Comparison of ENCODE assay signal across 16 cellular contexts in genomic region chr13:40611004-40611403, GRCh38. TPM values are rescaled to one million over a fixed set of nuclear protein-coding genes. Genes with fewer than 3 reads are reported as not detected.
DNase-seq lines count a peak whose midpoint lies in the region; ATAC-seq and TF ChIP-seq lines count a peak whose summit lies in the region.
"Had no signal": no experiment of that assay in that cellular context is flagged by ENCODE, and none has a peak within 500 bp of the region (broad histone marks: within the 10 kb centered on the region; RNA-seq: fewer than 3 reads in every experiment).

No MANE protein-coding gene starts in this region.

- no peak overlapping the region for H3K4me3 Mint-ChIP-seq in activated T-cell treated with anti-CD3 and anti-CD28 coated beads, Interleukin-2, amount 50 U/mL, for 24 hours
- no peak overlapping the region for H3K4me3 Mint-ChIP-seq in T-cell
- peak overlapping the region in 1 of 2 donors; percentile 39 for H3K4me3 Mint-ChIP-seq in stimulated activated naive CD8-positive, alpha-beta T cell treated with anti-CD3 and anti-CD28 coated beads, Interleukin-15, amount 100 ng/mL, for 72 hours
- H3K4me3 Mint-ChIP-seq: type B pancreatic cell had no signal

- H3K27ac ChIP-seq in epithelial cell of prostate: peak overlapping the region; percentile 88
- H3K27ac ChIP-seq: hepatocyte, Peyer's patch, WERI-Rb-1 had no signal

- ATAC-seq in T-cell (replicated peaks in 1 of 4): no peak
- no peak for ATAC-seq in stimulated activated naive CD8-positive, alpha-beta T cell treated with anti-CD3 and anti-CD28 coated beads, Interleukin-15, amount 100 ng/mL, for 72 hours

- H3K9me3 Mint-ChIP-seq in activated T-cell treated with anti-CD3 and anti-CD28 coated beads, Interleukin-2, amount 50 U/mL, for 24 hours: peaks cover 4% of the 10 kb centered on the region
- H3K9me3 Mint-ChIP-seq in T-cell: no peaks in the 10 kb centered on the region
- H3K9me3 Mint-ChIP-seq in stimulated activated naive CD8-positive, alpha-beta T cell treated with anti-CD3 and anti-CD28 coated beads, Interleukin-15, amount 100 ng/mL, for 72 hours: peaks cover 0 to 6% of the 10 kb centered on the region in 2 donors
- H3K9me3 Mint-ChIP-seq: type B pancreatic cell had no signal

- peak overlapping the region; percentile 86 for H3K27ac Mint-ChIP-seq in activated T-cell treated with anti-CD3 and anti-CD28 coated beads, Interleukin-2, amount 50 U/mL, for 24 hours
- peak overlapping the region; percentile 13 to 84 for H3K27ac Mint-ChIP-seq in T-cell
- H3K27ac Mint-ChIP-seq in stimulated activated naive CD8-positive, alpha-beta T cell treated with anti-CD3 and anti-CD28 coated beads, Interleukin-15, amount 100 ng/mL, for 72 hours: peak overlapping the region; percentile 43 to 70

- POLR2A ChIA-PET in T-cell (lab: Charles Lee): no interaction called here

- no peak for TF ChIP-seq CTCF in GM13977 (IDR thresholded peaks at IDR 0.05; ENCODE audit: extremely low read depth, insufficient read depth, missing control alignments)

- H3K36me3 Mint-ChIP-seq in activated T-cell treated with anti-CD3 and anti-CD28 coated beads, Interleukin-2, amount 50 U/mL, for 24 hours (ENCODE audit: low read depth): peaks cover 62% of the 10 kb centered on the region
- H3K36me3 Mint-ChIP-seq in T-cell: peaks cover 10% of the 10 kb centered on the region
- H3K36me3 Mint-ChIP-seq: type B pancreatic cell had no signal

- no peak for DNase-seq in activated T-cell treated with anti-CD3 and anti-CD28 coated beads, Interleukin-2, amount 50 U/mL, for 24 hours
- no peak for DNase-seq in activated T-cell treated with anti-CD3 and anti-CD28 coated beads for 4 hours
- no peak for DNase-seq in T-cell
- DNase-seq in epithelial cell of prostate (ENCODE audit: low read depth, low spot score): no peak
- no peak for DNase-seq in stimulated activated naive CD8-positive, alpha-beta T cell treated with anti-CD3 and anti-CD28 coated beads, Interleukin-15, amount 100 ng/mL, for 72 hours
- no peak for DNase-seq in amygdala (lab: John Stamatoyannopoulos, UW)
- no peak for DNase-seq in germinal center (ENCODE audit: low spot score)
- DNase-seq in GM13977 (ENCODE audit: low spot score): no peak
- DNase-seq: aorta, erythroblast, HCEC 1CT, NCI-H774, Peyer's patch, WERI-Rb-1 had no signal

- peaks cover 93% of the 10 kb centered on the region for H3K4me1 Mint-ChIP-seq in activated T-cell treated with anti-CD3 and anti-CD28 coated beads, Interleukin-2, amount 50 U/mL, for 24 hours (ENCODE audit: low read depth)
- H3K4me1 Mint-ChIP-seq in T-cell: peaks cover 82 to 97% (median 95%) of the 10 kb centered on the region in 3 donors
- H3K4me1 Mint-ChIP-seq in stimulated activated naive CD8-positive, alpha-beta T cell treated with anti-CD3 and anti-CD28 coated beads, Interleukin-15, amount 100 ng/mL, for 72 hours: peaks cover 88% of the 10 kb centered on the region

- in situ Hi-C loops in GM13977 (cut with MboI; ENCODE audit: low pct_unique_long_range_greater_than_20kb, low sequenced_read_pairs, unreplicated experiment): no loop called here

- no peaks in the 10 kb centered on the region for H3K27me3 Mint-ChIP-seq in activated T-cell treated with anti-CD3 and anti-CD28 coated beads, Interleukin-2, amount 50 U/mL, for 24 hours
- no peaks in the 10 kb centered on the region for H3K27me3 Mint-ChIP-seq in T-cell
- no peaks in the 10 kb centered on the region for H3K27me3 Mint-ChIP-seq in stimulated activated naive CD8-positive, alpha-beta T cell treated with anti-CD3 and anti-CD28 coated beads, Interleukin-15, amount 100 ng/mL, for 72 hours
- H3K27me3 Mint-ChIP-seq: type B pancreatic cell had no signal

- CTCF ChIA-PET in T-cell (lab: Charles Lee): no interaction called here

RNA-seq across cellular contexts. Expression of gene FOXO1, which starts 55.4 kb away (rescaled TPM):
- total RNA-seq in T-cell: 10 to 100 TPM; 73.0 to 89.1 (median 84.5) TPM
